Comparison of ENCODE assay signal across 8 cellular contexts in genomic region chr4:178198691-178199090, GRCh38.
"Had no signal": no experiment of that assay in that cellular context is flagged by ENCODE, and none has a peak within 500 bp of the region (broad histone marks: within the 10 kb centered on the region; RNA-seq: fewer than 3 reads in every experiment).

No MANE protein-coding gene starts in this region.

- ATAC-seq: left colon had no signal

- H3K4me3 ChIP-seq: colonic mucosa, vagina had no signal

- H3K27ac ChIP-seq: colonic mucosa, vagina had no signal

- H3K9me3 ChIP-seq: colonic mucosa, vagina had no signal

- H3K4me1 ChIP-seq: colonic mucosa, vagina had no signal

- DNase-seq: activated CD4-positive, alpha-beta T cell treated with anti-CD3 and anti-CD28 coated beads, Interleukin-2, amount 50 U/mL, for 1 hour; activated naive CD4-positive, alpha-beta T cell treated with anti-CD3 and anti-CD28 coated beads, Interleukin-2, amount 50 U/mL, for 16 hours; colonic mucosa; effector memory CD4-positive, alpha-beta T cell; left colon; mammary epithelial cell; T-helper 2 cell had no signal

- H3K36me3 ChIP-seq: colonic mucosa, vagina had no signal

- H3K27me3 ChIP-seq: colonic mucosa, vagina had no signal
